8 cellular contexts compared by ENCODE assay signal in the genomic region with DNA sequence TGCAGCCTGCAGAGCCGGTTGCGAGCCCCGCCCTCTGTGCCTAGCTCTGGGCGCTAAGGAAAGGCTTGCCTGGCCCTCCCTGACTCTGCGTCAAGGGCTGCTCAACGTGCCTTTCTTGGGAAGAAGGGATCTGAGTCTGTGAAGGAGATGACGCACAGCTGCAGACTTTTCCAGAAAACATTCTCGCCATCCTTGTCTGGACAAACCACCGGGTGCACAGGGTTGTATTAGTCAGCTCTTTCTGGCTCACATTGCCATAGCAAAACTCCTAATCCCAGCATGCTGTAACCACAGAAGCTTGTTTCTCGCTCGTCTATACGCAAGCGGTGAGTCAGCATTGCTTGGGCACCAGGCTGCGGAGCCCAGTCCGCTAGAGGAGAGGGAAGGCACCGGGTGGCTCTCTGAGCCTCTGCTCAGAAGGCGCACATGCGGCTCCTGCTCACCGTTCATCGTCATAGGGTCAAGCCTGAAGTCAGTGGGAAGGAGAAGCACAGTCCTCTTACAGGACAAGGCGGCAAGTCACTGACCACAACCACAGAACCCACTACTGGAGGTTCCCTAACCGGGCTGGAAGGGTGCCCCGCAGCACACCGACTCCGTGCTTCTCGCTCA. TPM values are rescaled to one million over a fixed set of nuclear protein-coding genes. Genes with fewer than 3 reads are reported as not detected.
A peak's percentile ranks its signal among the peaks of the same experiment; 100 is the strongest.
DNase-seq lines count a peak whose midpoint lies in the region; ATAC-seq and TF ChIP-seq lines count a peak whose summit lies in the region.

No MANE protein-coding gene starts in this region.

- no peak for TF ChIP-seq CTCF in left ventricle myocardium inferior (IDR thresholded peaks at IDR 0.05; ENCODE audit: borderline replicate concordance)

- peaks cover 53% of the 10 kb centered on the region for H3K27me3 ChIP-seq in left ventricle myocardium inferior (ENCODE audit: low read depth)

- no peaks in the 10 kb centered on the region for H3K9me3 ChIP-seq in left ventricle myocardium inferior (replicated peaks)

- ATAC-seq in Right ventricle myocardium superior (ENCODE audit: poor library complexity): peak; percentile 67

- no peaks in the 10 kb centered on the region for H3K36me3 Mint-ChIP-seq in activated CD4-positive, alpha-beta T cell treated with anti-CD3 and anti-CD28 coated beads, Interleukin-2, amount 10 ng/mL, durations not matched to agents 24 days and 14 days (ENCODE audit: low read depth)

- no peak overlapping the region for H3K27ac ChIP-seq in left ventricle myocardium inferior (replicated peaks)

- DNase-seq in Right ventricle myocardium superior (peak; percentile 76), left ventricle myocardium inferior (no peak), SKM-1 (lab: John Stamatoyannopoulos, UW; ENCODE audit: unreplicated experiment) (peak; percentile 63), fibroblast of the conjunctiva (ENCODE audit: low read depth) (peak; percentile 10), midbrain (lab: John Stamatoyannopoulos, UW) (no peak)
- DNase-seq in stimulated activated CD4-positive, alpha-beta T cell treated with anti-CD3 and anti-CD28 coated beads, Interleukin-4, amount 100 ng/mL, for 24 hours: peak; percentile 10
- DNase-seq in activated CD4-positive, alpha-beta T cell treated with anti-CD3 and anti-CD28 coated beads, Interleukin-2, amount 10 ng/mL, durations not matched to agents 24 days and 14 days: no peak
- DNase-seq in central memory CD4-positive, alpha-beta T cell: no peak

- H3K4me3 ChIP-seq in left ventricle myocardium inferior: no peak overlapping the region

- H3K4me1 Mint-ChIP-seq in activated CD4-positive, alpha-beta T cell treated with anti-CD3 and anti-CD28 coated beads, Interleukin-2, amount 10 ng/mL, durations not matched to agents 24 days and 14 days: peaks cover 13% of the 10 kb centered on the region

- intact Hi-C loops in Right ventricle myocardium superior (cut with DNase I) (no loop called here), left ventricle myocardium inferior (cut with micrococcal nuclease) (no loop called here)
- intact Hi-C loops in activated CD4-positive, alpha-beta T cell treated with anti-CD3 and anti-CD28 coated beads, Interleukin-2, amount 10 ng/mL, durations not matched to agents 24 days and 14 days (cut with micrococcal nuclease): loop anchor here (5.0 kb wide), 1 partner anchor 78 kb away; no protein-coding TSS in a partner anchor

- no peaks in the 10 kb centered on the region for H3K9me3 Mint-ChIP-seq in activated CD4-positive, alpha-beta T cell treated with anti-CD3 and anti-CD28 coated beads, Interleukin-2, amount 10 ng/mL, durations not matched to agents 24 days and 14 days

- H3K36me3 ChIP-seq in left ventricle myocardium inferior: no peaks in the 10 kb centered on the region

- no peak overlapping the region for H3K27ac Mint-ChIP-seq in activated CD4-positive, alpha-beta T cell treated with anti-CD3 and anti-CD28 coated beads, Interleukin-2, amount 10 ng/mL, durations not matched to agents 24 days and 14 days

- H3K27me3 Mint-ChIP-seq in activated CD4-positive, alpha-beta T cell treated with anti-CD3 and anti-CD28 coated beads, Interleukin-2, amount 10 ng/mL, durations not matched to agents 24 days and 14 days: peaks cover 27% of the 10 kb centered on the region

- H3K4me1 ChIP-seq in left ventricle myocardium inferior: no peaks in the 10 kb centered on the region

- H3K4me3 Mint-ChIP-seq in activated CD4-positive, alpha-beta T cell treated with anti-CD3 and anti-CD28 coated beads, Interleukin-2, amount 10 ng/mL, durations not matched to agents 24 days and 14 days: no peak overlapping the region

RNA-seq across cellular contexts. Expression of gene CD300H, which starts 2.2 kb away (rescaled TPM):
- total RNA-seq in Right ventricle myocardium superior (not detected), left ventricle myocardium inferior (not detected)
- not detected in 2 replicates for total RNA-seq in activated CD4-positive, alpha-beta T cell treated with anti-CD3 and anti-CD28 coated beads, Interleukin-2, amount 10 ng/mL, durations not matched to agents 24 days and 14 days

RNA-seq across cellular contexts. Expression of gene CD300LD, which starts 22.6 kb away (rescaled TPM):
- not detected for total RNA-seq in Right ventricle myocardium superior
- not detected for total RNA-seq in left ventricle myocardium inferior
- total RNA-seq in activated CD4-positive, alpha-beta T cell treated with anti-CD3 and anti-CD28 coated beads, Interleukin-2, amount 10 ng/mL, durations not matched to agents 24 days and 14 days: not detected in 2 replicates

RNA-seq across cellular contexts. Expression of gene CD300C, which starts 23.6 kb away (rescaled TPM):
- 1.00 TPM for total RNA-seq in Right ventricle myocardium superior
- 0.71 TPM for total RNA-seq in left ventricle myocardium inferior
- 0.17 and 0.26 TPM in 2 replicates for total RNA-seq in activated CD4-positive, alpha-beta T cell treated with anti-CD3 and anti-CD28 coated beads, Interleukin-2, amount 10 ng/mL, durations not matched to agents 24 days and 14 days

RNA-seq across cellular contexts. Expression of gene CD300LB, which starts 38.2 kb away (rescaled TPM):
- total RNA-seq in Right ventricle myocardium superior: 0.16 TPM
- total RNA-seq in left ventricle myocardium inferior: not detected
- total RNA-seq in activated CD4-positive, alpha-beta T cell treated with anti-CD3 and anti-CD28 coated beads, Interleukin-2, amount 10 ng/mL, durations not matched to agents 24 days and 14 days: not detected in 2 replicates

RNA-seq across cellular contexts. Expression of gene CD300E, which starts 54.0 kb away (rescaled TPM):
- total RNA-seq in Right ventricle myocardium superior (0.38 TPM), left ventricle myocardium inferior (0.30 TPM)
- not detected in 2 replicates for total RNA-seq in activated CD4-positive, alpha-beta T cell treated with anti-CD3 and anti-CD28 coated beads, Interleukin-2, amount 10 ng/mL, durations not matched to agents 24 days and 14 days

Comparison
In these comparisons a context has a peak if more than half of its experiments do, and no peak if none do; other contexts are left out.
1. DNase-seq: peak in Right ventricle myocardium superior (single experiment), SKM-1 (single experiment), fibroblast of the conjunctiva (single experiment) and stimulated activated CD4-positive, alpha-beta T cell treated with anti-CD3 and anti-CD28 coated beads, Interleukin-4, amount 100 ng/mL, for 24 hours (single experiment); none in left ventricle myocardium inferior (single experiment), midbrain (single experiment), activated CD4-positive, alpha-beta T cell treated with anti-CD3 and anti-CD28 coated beads, Interleukin-2, amount 10 ng/mL, durations not matched to agents 24 days and 14 days (single experiment) and central memory CD4-positive, alpha-beta T cell (single experiment).